8 cellular contexts compared by ENCODE assay signal in genomic region chr7:518630-519428, GRCh38. TPM values are rescaled to one million over a fixed set of nuclear protein-coding genes. Genes with fewer than 3 reads are reported as not detected.
DNase-seq lines count a peak whose midpoint lies in the region; ATAC-seq and TF ChIP-seq lines count a peak whose summit lies in the region.

No MANE protein-coding gene starts in this region.

- TF ChIP-seq CTCF in Calu3 (IDR thresholded peaks at IDR 0.05; ENCODE audit: unreplicated experiment) (no peak), chondrocyte (IDR thresholded peaks at IDR 0.05) (peak; percentile 28)

- intact Hi-C loops in Calu3 (cut with micrococcal nuclease; ENCODE audit: unreplicated experiment): no loop called here

- H3K36me3 ChIP-seq in skeletal muscle satellite cell (ENCODE audit: insufficient read depth, low read length): peaks cover 5% of the 10 kb centered on the region

- peak overlapping the region; percentile 89 for H3K4me2 ChIP-seq in skeletal muscle satellite cell (ENCODE audit: low read length)

- ATAC-seq in GM21381 (IDR thresholded peaks at IDR 0.05; ENCODE audit: unreplicated experiment): no peak
- ATAC-seq in GM18867 (IDR thresholded peaks at IDR 0.05; ENCODE audit: unreplicated experiment): no peak

- H3K27ac Mint-ChIP-seq in Calu3 (ENCODE audit: unreplicated experiment) (no peak overlapping the region), chondrocyte (ENCODE audit: unreplicated experiment) (peak overlapping the region; percentile 77)

- peak overlapping the region; percentile 83 for H3K4me3 ChIP-seq in skeletal muscle satellite cell (ENCODE audit: low read length)

- H3K9me3 ChIP-seq in skeletal muscle satellite cell (replicated peaks; ENCODE audit: low read length): no peaks in the 10 kb centered on the region

- peaks cover 15% of the 10 kb centered on the region for H3K27me3 ChIP-seq in skeletal muscle satellite cell (ENCODE audit: control insufficient read depth, insufficient read depth, low read length)

- no TSS peak for BruUV-seq in Calu3 (replicated peaks; lab: Mats Ljungman, UMichigan)

- H3K4me3 Mint-ChIP-seq in Calu3 (ENCODE audit: low read depth, unreplicated experiment) (peak overlapping the region; percentile 70), chondrocyte (ENCODE audit: unreplicated experiment) (peak overlapping the region; percentile 84)

- H3K9ac ChIP-seq in skeletal muscle satellite cell (ENCODE audit: low read depth, low read length): peak overlapping the region; percentile 89

- CTCF ChIA-PET in Calu3 (lab: Charles Lee): interaction anchor here (0.6 to 0.9 kb wide), 3 partner anchors 19 to 1006 kb away, joined by 4 to 5 read pairs (median 4); no protein-coding TSS in a partner anchor

- DNase-seq in Calu3 (peak; percentile 84), HK-2 (ENCODE audit: unreplicated experiment) (peak; percentile 80), SW480 (ENCODE audit: low spot score) (peak; percentile 88), chondrocyte (ENCODE audit: low spot score) (no peak), islet precursor cell (peak; percentile 89)

- H3K4me1 Mint-ChIP-seq in Calu3 (ENCODE audit: low read depth, unreplicated experiment) (peaks cover 12% of the 10 kb centered on the region), chondrocyte (ENCODE audit: low read depth) (peaks cover 35% of the 10 kb centered on the region)

- peaks cover 48% of the 10 kb centered on the region for H3K36me3 Mint-ChIP-seq in Calu3 (ENCODE audit: insufficient read depth, unreplicated experiment)
- no peaks in the 10 kb centered on the region for H3K36me3 Mint-ChIP-seq in chondrocyte (ENCODE audit: low read depth)

- peaks cover 32% of the 10 kb centered on the region for H3K4me1 ChIP-seq in skeletal muscle satellite cell (ENCODE audit: control insufficient read depth, insufficient read depth, low read length)

- H3K27me3 Mint-ChIP-seq in Calu3 (ENCODE audit: unreplicated experiment) (peaks cover 80% of the 10 kb centered on the region), chondrocyte (ENCODE audit: low read depth) (no peaks in the 10 kb centered on the region)

- H3K9me3 Mint-ChIP-seq in Calu3 (ENCODE audit: low read depth, unreplicated experiment): no peaks in the 10 kb centered on the region
- no peaks in the 10 kb centered on the region for H3K9me3 Mint-ChIP-seq in chondrocyte (ENCODE audit: low read depth)

RNA-seq across cellular contexts. Expression of gene PDGFA, which starts 0.8 kb away (rescaled TPM):
- total RNA-seq in Calu3 (2022) (4.5 and 6.4 TPM in 2 replicates), chondrocyte (38.1 to 72.5 TPM (median 70.6 TPM) in 3 replicates)
- total RNA-seq in skeletal muscle satellite cell (2012; rRNA removed): 4.1 and 16.2 TPM in 2 replicates
